In the genomic region with DNA sequence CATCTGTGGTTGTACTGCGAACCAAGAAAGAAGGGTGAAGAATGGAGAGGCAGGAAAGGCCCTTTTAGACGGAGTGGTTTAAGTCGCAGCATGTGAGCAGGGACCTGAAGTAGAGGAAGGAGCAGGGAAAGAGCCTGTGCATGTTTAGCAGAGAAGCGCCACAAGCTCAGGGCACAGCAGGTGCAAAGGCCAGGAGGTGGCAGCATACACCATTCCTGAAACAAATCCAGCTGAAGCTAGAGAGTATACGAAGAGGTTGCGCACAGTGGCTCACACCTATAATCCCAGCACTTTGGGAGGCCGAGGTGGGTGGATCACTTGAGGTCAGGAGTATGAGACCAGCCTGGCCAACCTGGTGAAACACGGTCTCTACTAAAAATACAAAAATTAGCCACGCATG, we compare ENCODE assay signal across 2 cellular contexts.
TF ChIP-seq lines count a peak whose summit lies in the region.

No MANE protein-coding gene starts in this region.

TF ChIP-seq in GM23338, 12 proteins besides CTCF, POLR2A, EP300 and RAD21 (continued from another document):
- TF ChIP-seq, protein P1, sequence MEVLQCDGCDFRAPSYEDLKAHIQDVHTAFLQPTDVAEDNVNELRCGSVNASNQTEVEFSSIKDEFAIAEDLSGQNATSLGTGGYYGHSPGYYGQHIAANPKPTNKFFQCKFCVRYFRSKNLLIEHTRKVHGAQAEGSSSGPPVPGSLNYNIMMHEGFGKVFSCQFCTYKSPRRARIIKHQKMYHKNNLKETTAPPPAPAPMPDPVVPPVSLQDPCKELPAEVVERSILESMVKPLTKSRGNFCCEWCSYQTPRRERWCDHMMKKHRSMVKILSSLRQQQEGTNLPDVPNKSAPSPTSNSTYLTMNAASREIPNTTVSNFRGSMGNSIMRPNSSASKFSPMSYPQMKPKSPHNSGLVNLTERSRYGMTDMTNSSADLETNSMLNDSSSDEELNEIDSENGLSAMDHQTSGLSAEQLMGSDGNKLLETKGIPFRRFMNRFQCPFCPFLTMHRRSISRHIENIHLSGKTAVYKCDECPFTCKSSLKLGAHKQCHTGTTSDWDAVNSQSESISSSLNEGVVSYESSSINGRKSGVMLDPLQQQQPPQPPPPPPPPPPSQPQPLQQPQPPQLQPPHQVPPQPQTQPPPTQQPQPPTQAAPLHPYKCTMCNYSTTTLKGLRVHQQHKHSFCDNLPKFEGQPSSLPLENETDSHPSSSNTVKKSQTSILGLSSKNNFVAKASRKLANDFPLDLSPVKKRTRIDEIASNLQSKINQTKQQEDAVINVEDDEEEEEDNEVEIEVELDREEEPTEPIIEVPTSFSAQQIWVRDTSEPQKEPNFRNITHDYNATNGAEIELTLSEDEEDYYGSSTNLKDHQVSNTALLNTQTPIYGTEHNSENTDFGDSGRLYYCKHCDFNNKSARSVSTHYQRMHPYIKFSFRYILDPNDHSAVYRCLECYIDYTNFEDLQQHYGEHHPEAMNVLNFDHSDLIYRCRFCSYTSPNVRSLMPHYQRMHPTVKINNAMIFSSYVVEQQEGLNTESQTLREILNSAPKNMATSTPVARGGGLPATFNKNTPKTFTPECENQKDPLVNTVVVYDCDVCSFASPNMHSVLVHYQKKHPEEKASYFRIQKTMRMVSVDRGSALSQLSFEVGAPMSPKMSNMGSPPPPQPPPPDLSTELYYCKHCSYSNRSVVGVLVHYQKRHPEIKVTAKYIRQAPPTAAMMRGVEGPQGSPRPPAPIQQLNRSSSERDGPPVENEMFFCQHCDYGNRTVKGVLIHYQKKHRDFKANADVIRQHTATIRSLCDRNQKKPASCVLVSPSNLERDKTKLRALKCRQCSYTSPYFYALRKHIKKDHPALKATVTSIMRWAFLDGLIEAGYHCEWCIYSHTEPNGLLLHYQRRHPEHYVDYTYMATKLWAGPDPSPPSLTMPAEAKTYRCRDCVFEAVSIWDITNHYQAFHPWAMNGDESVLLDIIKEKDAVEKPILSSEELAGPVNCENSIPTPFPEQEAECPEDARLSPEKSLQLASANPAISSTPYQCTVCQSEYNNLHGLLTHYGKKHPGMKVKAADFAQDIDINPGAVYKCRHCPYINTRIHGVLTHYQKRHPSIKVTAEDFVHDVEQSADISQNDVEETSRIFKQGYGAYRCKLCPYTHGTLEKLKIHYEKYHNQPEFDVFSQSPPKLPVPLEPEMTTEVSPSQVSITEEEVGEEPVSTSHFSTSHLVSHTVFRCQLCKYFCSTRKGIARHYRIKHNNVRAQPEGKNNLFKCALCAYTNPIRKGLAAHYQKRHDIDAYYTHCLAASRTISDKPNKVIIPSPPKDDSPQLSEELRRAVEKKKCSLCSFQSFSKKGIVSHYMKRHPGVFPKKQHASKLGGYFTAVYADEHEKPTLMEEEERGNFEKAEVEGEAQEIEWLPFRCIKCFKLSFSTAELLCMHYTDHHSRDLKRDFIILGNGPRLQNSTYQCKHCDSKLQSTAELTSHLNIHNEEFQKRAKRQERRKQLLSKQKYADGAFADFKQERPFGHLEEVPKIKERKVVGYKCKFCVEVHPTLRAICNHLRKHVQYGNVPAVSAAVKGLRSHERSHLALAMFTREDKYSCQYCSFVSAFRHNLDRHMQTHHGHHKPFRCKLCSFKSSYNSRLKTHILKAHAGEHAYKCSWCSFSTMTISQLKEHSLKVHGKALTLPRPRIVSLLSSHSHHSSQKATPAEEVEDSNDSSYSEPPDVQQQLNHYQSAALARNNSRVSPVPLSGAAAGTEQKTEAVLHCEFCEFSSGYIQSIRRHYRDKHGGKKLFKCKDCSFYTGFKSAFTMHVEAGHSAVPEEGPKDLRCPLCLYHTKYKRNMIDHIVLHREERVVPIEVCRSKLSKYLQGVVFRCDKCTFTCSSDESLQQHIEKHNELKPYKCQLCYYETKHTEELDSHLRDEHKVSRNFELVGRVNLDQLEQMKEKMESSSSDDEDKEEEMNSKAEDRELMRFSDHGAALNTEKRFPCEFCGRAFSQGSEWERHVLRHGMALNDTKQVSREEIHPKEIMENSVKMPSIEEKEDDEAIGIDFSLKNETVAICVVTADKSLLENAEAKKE (CRISPR knock-in tag; IDR thresholded peaks at IDR 0.05): no peak
- no peak for TF ChIP-seq NANOG (IDR thresholded peaks at IDR 0.05; ENCODE audit: borderline replicate concordance)
- TF ChIP-seq STAT1 (IDR thresholded peaks at IDR 0.05; ENCODE audit: unreplicated experiment): no peak
- no peak for TF ChIP-seq JUNB (IDR thresholded peaks at IDR 0.05; ENCODE audit: unreplicated experiment)
- TF ChIP-seq EZH2 (IDR thresholded peaks at IDR 0.05; ENCODE audit: low read depth, unreplicated experiment): no peak
- TF ChIP-seq CREB1 (CRISPR knock-in tag; IDR thresholded peaks at IDR 0.05; ENCODE audit: low read depth): no peak
- TF ChIP-seq, protein P2, sequence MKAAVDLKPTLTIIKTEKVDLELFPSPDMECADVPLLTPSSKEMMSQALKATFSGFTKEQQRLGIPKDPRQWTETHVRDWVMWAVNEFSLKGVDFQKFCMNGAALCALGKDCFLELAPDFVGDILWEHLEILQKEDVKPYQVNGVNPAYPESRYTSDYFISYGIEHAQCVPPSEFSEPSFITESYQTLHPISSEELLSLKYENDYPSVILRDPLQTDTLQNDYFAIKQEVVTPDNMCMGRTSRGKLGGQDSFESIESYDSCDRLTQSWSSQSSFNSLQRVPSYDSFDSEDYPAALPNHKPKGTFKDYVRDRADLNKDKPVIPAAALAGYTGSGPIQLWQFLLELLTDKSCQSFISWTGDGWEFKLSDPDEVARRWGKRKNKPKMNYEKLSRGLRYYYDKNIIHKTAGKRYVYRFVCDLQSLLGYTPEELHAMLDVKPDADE (IDR thresholded peaks at IDR 0.05): no peak

TF ChIP-seq in SK-N-SH treated with all-trans-retinoic acid at 6 μM for 48 hours, 23 proteins besides CTCF, POLR2A, EP300 and RAD21 (continued from another document):
- TF ChIP-seq, protein P3, sequence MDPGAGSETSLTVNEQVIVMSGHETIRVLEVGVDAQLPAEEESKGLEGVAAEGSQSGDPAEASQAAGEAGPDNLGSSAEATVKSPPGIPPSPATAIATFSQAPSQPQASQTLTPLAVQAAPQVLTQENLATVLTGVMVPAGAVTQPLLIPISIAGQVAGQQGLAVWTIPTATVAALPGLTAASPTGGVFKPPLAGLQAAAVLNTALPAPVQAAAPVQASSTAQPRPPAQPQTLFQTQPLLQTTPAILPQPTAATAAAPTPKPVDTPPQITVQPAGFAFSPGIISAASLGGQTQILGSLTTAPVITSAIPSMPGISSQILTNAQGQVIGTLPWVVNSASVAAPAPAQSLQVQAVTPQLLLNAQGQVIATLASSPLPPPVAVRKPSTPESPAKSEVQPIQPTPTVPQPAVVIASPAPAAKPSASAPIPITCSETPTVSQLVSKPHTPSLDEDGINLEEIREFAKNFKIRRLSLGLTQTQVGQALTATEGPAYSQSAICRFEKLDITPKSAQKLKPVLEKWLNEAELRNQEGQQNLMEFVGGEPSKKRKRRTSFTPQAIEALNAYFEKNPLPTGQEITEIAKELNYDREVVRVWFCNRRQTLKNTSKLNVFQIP (CRISPR knock-in tag; IDR thresholded peaks at IDR 0.05; ENCODE audit: borderline replicate concordance, low read depth): no peak
